In the genomic region with DNA sequence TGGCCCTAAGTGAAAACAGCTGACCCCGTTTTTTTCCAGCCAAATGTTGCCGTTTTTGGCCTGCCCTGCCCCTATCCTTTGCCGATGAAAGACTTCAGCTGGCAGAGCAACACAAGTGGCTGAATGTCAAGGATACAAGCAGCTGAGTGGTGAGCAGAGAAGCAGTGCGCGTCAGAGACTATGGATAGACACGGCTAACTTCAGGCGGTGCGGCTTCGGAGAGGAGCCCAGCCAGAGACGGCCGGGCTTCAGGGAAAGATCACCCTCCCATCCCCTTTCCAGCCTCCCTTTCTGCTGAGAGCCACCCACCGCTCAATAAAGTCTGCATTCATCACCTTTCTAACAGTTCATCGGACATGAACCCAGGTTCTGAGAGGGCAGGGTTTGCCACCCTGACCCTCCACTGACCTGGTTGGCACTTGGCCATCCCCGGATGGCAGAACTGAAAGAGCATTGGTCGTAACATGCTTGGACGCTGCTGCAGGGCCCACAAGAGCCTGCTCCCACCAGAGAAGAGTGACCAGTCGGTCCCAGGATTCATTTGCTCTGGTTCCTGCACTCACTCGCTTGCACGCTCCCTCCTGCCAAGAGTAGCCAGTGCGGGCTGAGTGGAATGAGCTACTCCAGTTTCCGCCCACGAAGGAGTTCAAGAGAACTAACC, we compare ENCODE assay signal across 13 cellular contexts.
DNase-seq lines count a peak whose midpoint lies in the region; ATAC-seq and TF ChIP-seq lines count a peak whose summit lies in the region.
"Had no signal": no experiment of that assay in that cellular context is flagged by ENCODE, and none has a peak within 500 bp of the region (broad histone marks: within the 10 kb centered on the region; RNA-seq: fewer than 3 reads in every experiment).

No MANE protein-coding gene starts in this region.

- peak overlapping the region; percentile 60 for H3K4ac ChIP-seq in trophoblast cell (ENCODE audit: low read depth, low read length)

- no peak for TF ChIP-seq CTCF in adrenal gland (IDR thresholded peaks at IDR 0.05)
- TF ChIP-seq CTCF in colonic mucosa (IDR thresholded peaks at IDR 0.05) = no peak

- H3K4me2 ChIP-seq in trophoblast cell (ENCODE audit: low read length) = no peak overlapping the region

- no peaks in the 10 kb centered on the region for H3K79me2 ChIP-seq in trophoblast cell (ENCODE audit: control insufficient read depth, insufficient read depth, low read length, poor library complexity)

- no peak overlapping the region for H3K23ac ChIP-seq in trophoblast cell (ENCODE audit: low read length)

- H4K8ac ChIP-seq in trophoblast cell (ENCODE audit: low read depth, low read length) = no peak overlapping the region

- peaks cover 2% of the 10 kb centered on the region for H3K79me1 ChIP-seq in trophoblast cell (ENCODE audit: low read length)

- no peaks in the 10 kb centered on the region for H3K27me3 ChIP-seq in adrenal gland
- no peaks in the 10 kb centered on the region for H3K27me3 ChIP-seq in trophoblast cell (ENCODE audit: insufficient read depth, low read length)
- no peaks in the 10 kb centered on the region for H3K27me3 ChIP-seq in colonic mucosa

- TF ChIP-seq POLR2A in adrenal gland (IDR thresholded peaks at IDR 0.05) = peak in 1 of 2 donors; percentile 80

- H3K4me3 ChIP-seq in adrenal gland (peak overlapping the region in 1 of 4 donors; percentile 43), trophoblast cell (ENCODE audit: low read depth, low read length) (no peak overlapping the region), colonic mucosa (no peak overlapping the region)

- H3K18ac ChIP-seq in trophoblast cell (ENCODE audit: low read length) = no peak overlapping the region

- H3K27ac ChIP-seq in adrenal gland = peak overlapping the region; percentile 11 to 94 (median 75)
- no peak overlapping the region for H3K27ac ChIP-seq in trophoblast cell (ENCODE audit: low read depth, low read length)
- H3K27ac ChIP-seq in colonic mucosa = no peak overlapping the region

- H3K4me1 ChIP-seq in adrenal gland (replicated peaks in 1 of 2) = no peaks in the 10 kb centered on the region
- H3K4me1 ChIP-seq in trophoblast cell (ENCODE audit: control insufficient read depth in 1 of 2, insufficient read depth in 2 of 2, low read length in 2 of 2) = peaks cover 0 to 2% of the 10 kb centered on the region in 2 experiments
- H3K4me1 ChIP-seq in colonic mucosa = no peaks in the 10 kb centered on the region

- no peaks in the 10 kb centered on the region for H3K36me3 ChIP-seq in adrenal gland (replicated peaks in 1 of 2)
- H3K36me3 ChIP-seq in trophoblast cell (ENCODE audit: control insufficient read depth in 1 of 2, insufficient read depth in 2 of 2, low read length in 2 of 2) = no peaks in the 10 kb centered on the region
- H3K36me3 ChIP-seq in colonic mucosa = no peaks in the 10 kb centered on the region

- peak; percentile 15 for DNase-seq in Ammon's horn (ENCODE audit: low spot score)
- DNase-seq in adrenal gland = peak; percentile 74 to 91 (median 85)
- DNase-seq in left ventricle myocardium superior = peak; percentile 54
- DNase-seq in trophoblast cell = peak in 1 of 2 donors; percentile 39
- DNase-seq in stimulated activated CD4-positive, alpha-beta T cell treated with anti-CD3 and anti-CD28 coated beads, Interleukin-2, amount 100 ng/mL, for 48 hours = no peak
- DNase-seq in colonic mucosa = no peak
- DNase-seq in superior temporal gyrus (ENCODE audit: extremely low spot score) = no peak
- DNase-seq: activated CD4-positive, alpha-beta T cell treated with anti-CD3 and anti-CD28 coated beads for 48 hours; activated gamma-delta T cell; naive B cell; NCI-H526 treated with DMSO at 0.1 percent for 48 hours; stimulated activated naive CD8-positive, alpha-beta T cell treated with anti-CD3 and anti-CD28 coated beads, Interleukin-15, amount 100 ng/mL, for 72 hours had no signal

- no peak overlapping the region for H3K9ac ChIP-seq in trophoblast cell (ENCODE audit: low read length)
- H3K9ac ChIP-seq in colonic mucosa (ENCODE audit: low read depth in 2 of 2, low read length in 2 of 2) = no peak overlapping the region

- no peak overlapping the region for H2AK5ac ChIP-seq in trophoblast cell (ENCODE audit: low read length)

- H4K91ac ChIP-seq in trophoblast cell (ENCODE audit: low read depth, low read length) = peak overlapping the region; percentile 57

- no peak overlapping the region for H2BK120ac ChIP-seq in trophoblast cell (ENCODE audit: insufficient read depth, low read length, poor library complexity)

- ATAC-seq in left ventricle myocardium superior = peak; percentile 98
- ATAC-seq in HG03045 (IDR thresholded peaks at IDR 0.05; ENCODE audit: unreplicated experiment) = no peak
- ATAC-seq: stimulated activated naive CD8-positive, alpha-beta T cell treated with anti-CD3 and anti-CD28 coated beads, Interleukin-15, amount 100 ng/mL, for 72 hours had no signal

- H4K12ac ChIP-seq in trophoblast cell (ENCODE audit: low read depth, low read length) = no peak overlapping the region

- peak overlapping the region; percentile 70 for H2BK12ac ChIP-seq in trophoblast cell (ENCODE audit: low read length)

- no peak overlapping the region for H2BK5ac ChIP-seq in trophoblast cell (ENCODE audit: low read depth, low read length, poor library complexity)

- H2AFZ ChIP-seq in trophoblast cell (ENCODE audit: insufficient read depth, low read length, poor library complexity) = no peak overlapping the region

- intact Hi-C loops in adrenal gland (cut with DNase I) = no loop called here
- intact Hi-C loops in left ventricle myocardium superior (cut with micrococcal nuclease) = no loop called here
- intact Hi-C loops in colonic mucosa (cut with DNase I) = no loop called here

- peak overlapping the region; percentile 64 for H3K14ac ChIP-seq in trophoblast cell (ENCODE audit: low read length)

- WGBS in adrenal gland, 4 donors = 30 to 46% (median 39%) methylated on average over 9 to 22 of the region's 22 CpGs
- no CpG with 5 or more reads among the region's 22 CpGs for WGBS in trophoblast cell (ENCODE audit: extremely low coverage, insufficient coverage, insufficient read length)

- no peaks in the 10 kb centered on the region for H3K9me3 ChIP-seq in adrenal gland (replicated peaks in 1 of 3)
- no peaks in the 10 kb centered on the region for H3K9me3 ChIP-seq in trophoblast cell (ENCODE audit: insufficient read depth, low read depth, low read length)
- no peaks in the 10 kb centered on the region for H3K9me3 ChIP-seq in colonic mucosa

Comparison
In these comparisons a context has a peak if more than half of its experiments do, and no peak if none do; other contexts are left out.
1. DNase-seq: peak in Ammon's horn (single experiment), adrenal gland (7 of 7) and left ventricle myocardium superior (single experiment); none in stimulated activated CD4-positive, alpha-beta T cell treated with anti-CD3 and anti-CD28 coated beads, Interleukin-2, amount 100 ng/mL, for 48 hours (0 of 2), colonic mucosa (single experiment) and superior temporal gyrus (single experiment).
2. H3K27ac ChIP-seq: peak in adrenal gland (5 of 5); none in trophoblast cell (single experiment) and colonic mucosa (single experiment).